In the genomic region with DNA sequence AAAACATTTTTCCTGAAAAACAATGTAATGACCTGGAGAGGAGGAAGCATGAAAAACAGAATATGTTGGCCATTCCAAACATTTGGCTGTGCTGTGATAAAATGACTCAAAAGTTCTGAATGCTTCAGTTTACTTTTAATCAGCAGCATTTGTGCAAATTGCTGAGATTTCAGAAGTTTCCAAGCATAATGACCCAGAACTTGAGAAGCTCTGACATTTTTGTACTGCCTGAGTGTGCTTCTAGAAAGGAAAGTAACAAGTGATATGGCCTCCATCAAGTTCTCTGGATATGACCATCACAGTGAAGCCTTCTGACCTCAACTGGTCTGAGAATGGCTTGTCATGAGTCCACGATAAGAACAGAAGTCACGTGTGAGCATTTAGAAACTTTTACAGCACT, we compare ENCODE assay signal across 16 cellular contexts.
A peak's percentile ranks its signal among the peaks of the same experiment; 100 is the strongest.
DNase-seq lines count a peak whose midpoint lies in the region; ATAC-seq and TF ChIP-seq lines count a peak whose summit lies in the region.
"Had no signal": no experiment of that assay in that cellular context is flagged by ENCODE, and none has a peak within 500 bp of the region (broad histone marks: within the 10 kb centered on the region; RNA-seq: fewer than 3 reads in every experiment).

No MANE protein-coding gene starts in this region.

- ATAC-seq in HG02938 (IDR thresholded peaks at IDR 0.05; ENCODE audit: unreplicated experiment): no peak
- ATAC-seq: HepG2 had no signal

- H3K9me2 ChIP-seq in GM23248 (ENCODE audit: insufficient read depth): 0 out of 2 replicates have a peak, but pooled peaks cover 4% of the 10 kb centered on the region

- in situ Hi-C loops in GM23248 (cut with MboI): no loop called here

- H2AFZ ChIP-seq in GM23248: no peak overlapping the region

- WGBS in GM23248 (ENCODE audit: low coverage in 1 of 2, low lambda C conversion rate in 2 of 2, missing lambda C conversion rate in 2 of 2), 2 experiments: 15 to 45% methylated on average over 2 of the region's 2 CpGs

- H3F3A ChIP-seq in GM23248 (ENCODE audit: insufficient read depth): peaks cover 16% of the 10 kb centered on the region; the same call in 1 of the 2 replicates

- H3K27me3 ChIP-seq in GM23248 (replicated peaks; ENCODE audit: insufficient read depth): no peaks in the 10 kb centered on the region

- H3K9ac ChIP-seq in GM23248: no peak overlapping the region

- H3K79me2 ChIP-seq in GM23248 (ENCODE audit: insufficient read depth): no peaks in the 10 kb centered on the region

- TF ChIP-seq CTCF in cardiac fibroblast (IDR thresholded peaks at IDR 0.05; ENCODE audit: low read depth, low read length): no peak
- no peak for TF ChIP-seq CTCF in fibroblast of pulmonary artery (IDR thresholded peaks at IDR 0.05; ENCODE audit: low read length, missing control alignments)

- H3K36me3 ChIP-seq in GM23248 (ENCODE audit: low read depth): no peaks in the 10 kb centered on the region

- no peaks in the 10 kb centered on the region for H3K9me3 ChIP-seq in GM23248 (ENCODE audit: low read depth)

- H3K4me2 ChIP-seq in GM23248 (ENCODE audit: unreplicated experiment): peak overlapping the region; percentile 13

- no peak overlapping the region for H3K4me3 ChIP-seq in GM23248
- H3K4me3 ChIP-seq in cardiac fibroblast (replicated peaks in 1 of 2; ENCODE audit: low read depth in 2 of 2, low read length in 2 of 2): no peak overlapping the region
- no peak overlapping the region for H3K4me3 ChIP-seq in fibroblast of pulmonary artery (replicated peaks; ENCODE audit: low read depth, low read length)

- DNase-seq in GM23248 (peak; percentile 22), cardiac fibroblast (ENCODE audit: low read depth in 2 of 2) (peak; percentile 3 to 58), fibroblast of pulmonary artery (ENCODE audit: low read depth) (peak; percentile 18), NCI-H2196 treated with DMSO at 0.1 percent for 48 hours (lab: John Stamatoyannopoulos, UW; ENCODE audit: unreplicated experiment) (no peak), SIG-M5 (lab: John Stamatoyannopoulos, UW) (no peak), SK-N-DZ (ENCODE audit: low spot score) (no peak)
- DNase-seq: ACHN, GF-D8, KG1, NCI-H1417 treated with DMSO at 0.1 percent for 48 hours, NCI-H187 treated with DMSO at 0.1 percent for 48 hours, NCI-H345, NCI-H524 treated with DMSO at 0.1 percent for 48 hours, SHP77 treated with DMSO at 0.1 percent for 48 hours had no signal

- no peaks in the 10 kb centered on the region for H4K20me1 ChIP-seq in GM23248 (ENCODE audit: insufficient read depth)

- peaks cover 19% of the 10 kb centered on the region for H3K4me1 ChIP-seq in GM23248 (ENCODE audit: insufficient read depth)

- no peak overlapping the region for H3K27ac ChIP-seq in GM23248

Comparison
In these comparisons a context has a peak if more than half of its experiments do, and no peak if none do; other contexts are left out.
1. DNase-seq: peak in GM23248 (single experiment), cardiac fibroblast (2 of 2) and fibroblast of pulmonary artery (single experiment); none in NCI-H2196 treated with DMSO at 0.1 percent for 48 hours (single experiment), SIG-M5 (single experiment) and SK-N-DZ (single experiment).